ENCODE assay signal across 16 cellular contexts in the genomic region with DNA sequence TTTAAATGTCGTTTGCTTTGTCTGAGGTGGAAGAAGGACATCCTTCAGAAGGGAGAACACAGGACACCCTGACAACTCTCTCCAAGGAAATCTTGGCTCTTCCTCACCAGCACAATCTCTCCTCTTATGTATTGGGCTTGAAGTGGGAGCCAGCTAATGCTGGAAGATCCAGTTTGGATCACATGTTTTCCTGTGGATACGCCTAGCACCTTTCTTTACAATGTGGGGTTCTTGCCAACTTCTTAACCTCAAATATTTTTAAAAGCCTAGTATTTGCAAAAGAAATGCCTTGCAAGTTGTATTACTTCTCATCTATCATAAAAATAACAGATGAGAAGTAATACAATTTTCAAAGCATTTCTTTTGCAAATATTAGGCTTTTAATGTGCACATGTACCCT.
"Had no signal": no experiment of that assay in that cellular context is flagged by ENCODE, and none has a peak within 500 bp of the region (broad histone marks: within the 10 kb centered on the region; RNA-seq: fewer than 3 reads in every experiment).

No MANE protein-coding gene starts in this region.

- H3K27ac Mint-ChIP-seq: activated naive CD8-positive, alpha-beta T cell treated with anti-CD3 and anti-CD28 coated beads for 36 hours; stimulated activated naive CD8-positive, alpha-beta T cell treated with anti-CD3 and anti-CD28 coated beads, Interleukin-15, Interleukin-2, amounts not matched to agents 100 ng/mL and 50 ng/mL, for 24 hours; T-helper 1 cell treated with Interleukin-12 subunit alpha and Interleukin-12 subunit beta and Interleukin-4 antibody, amounts not matched to agents 30 μg/mL and 1 μg/mL, for 36 hours had no signal

- ATAC-seq: activated T-cell treated with anti-CD3 and anti-CD28 coated beads, Interleukin-2, amount 50 U/mL, for 4 hours had no signal

- H3K4me3 Mint-ChIP-seq: activated naive CD8-positive, alpha-beta T cell treated with anti-CD3 and anti-CD28 coated beads for 36 hours; activated T-cell treated with anti-CD3 and anti-CD28 coated beads, Interleukin-2, amount 50 U/mL, for 4 hours; stimulated activated naive CD8-positive, alpha-beta T cell treated with anti-CD3 and anti-CD28 coated beads, Interleukin-15, Interleukin-2, amounts not matched to agents 100 ng/mL and 50 ng/mL, for 24 hours; T-helper 1 cell treated with Interleukin-12 subunit alpha and Interleukin-12 subunit beta and Interleukin-4 antibody, amounts not matched to agents 30 μg/mL and 1 μg/mL, for 36 hours had no signal

- H3K9me3 Mint-ChIP-seq: activated naive CD8-positive, alpha-beta T cell treated with anti-CD3 and anti-CD28 coated beads for 36 hours; T-helper 1 cell treated with Interleukin-12 subunit alpha and Interleukin-12 subunit beta and Interleukin-4 antibody, amounts not matched to agents 30 μg/mL and 1 μg/mL, for 36 hours had no signal

- H3K4me3 ChIP-seq: hepatocyte, upper lobe of left lung had no signal

- FAIRE-seq: TTC549 had no signal

- H3K4me1 Mint-ChIP-seq: activated naive CD8-positive, alpha-beta T cell treated with anti-CD3 and anti-CD28 coated beads for 36 hours had no signal

- H3K36me3 Mint-ChIP-seq: activated naive CD8-positive, alpha-beta T cell treated with anti-CD3 and anti-CD28 coated beads for 36 hours had no signal

- DNase-seq: activated CD4-positive, alpha-beta T cell treated with anti-CD3 and anti-CD28 coated beads, Interleukin-2, amount 50 U/mL, for 4 hours; activated gamma-delta T cell treated with Interleukin-2 at 50 U/mL for 16 hours; activated naive CD8-positive, alpha-beta T cell treated with anti-CD3 and anti-CD28 coated beads for 36 hours; activated T-cell treated with anti-CD3 and anti-CD28 coated beads, Interleukin-2, amount 50 U/mL, for 4 hours; aorta; caudate nucleus; cortex of kidney; effector CD8-positive, alpha-beta T cell; kidney glomerular epithelial cell; stimulated activated CD4-positive, alpha-beta T cell treated with anti-CD3 and anti-CD28 coated beads, Interleukin-4, amount 100 ng/mL, for 1 hour; stimulated activated CD8-positive, alpha-beta memory T cell treated with anti-CD3 and anti-CD28 coated beads, Interleukin-4, amount 100 ng/mL, for 48 hours; upper lobe of left lung had no signal
